Comparison of ENCODE assay signal across 3 cellular contexts in the genomic region with DNA sequence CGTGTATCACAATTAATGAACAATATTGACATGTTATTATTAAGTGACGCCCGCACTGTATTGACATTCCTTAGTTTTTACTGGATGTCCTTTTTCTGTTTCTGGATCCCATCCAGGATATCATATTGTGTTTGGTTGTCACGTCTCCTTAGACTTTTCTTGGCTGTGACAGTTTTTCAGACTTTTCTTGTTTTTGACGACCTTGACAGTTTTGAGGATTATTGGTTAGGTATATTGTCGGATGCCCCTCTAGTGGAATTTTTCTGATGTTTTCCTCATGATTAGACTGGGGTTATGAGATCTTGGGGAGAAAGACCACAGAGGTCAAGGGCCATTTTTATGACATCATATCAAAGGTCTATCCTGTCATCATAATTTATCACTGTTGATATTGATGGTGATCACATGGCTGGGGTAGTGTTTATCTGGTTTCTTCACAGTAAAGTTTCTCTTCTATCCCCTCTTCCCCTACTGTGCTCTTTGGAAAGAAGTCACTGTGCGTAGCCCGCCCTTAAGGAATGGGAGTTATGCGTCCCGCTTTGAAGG.
TF ChIP-seq lines count a peak whose summit lies in the region.

No MANE protein-coding gene starts in this region.

TF ChIP-seq in HepG2, 621 proteins besides CTCF, POLR2A, EP300 and RAD21:
- TF ChIP-seq CREB1 (IDR thresholded peaks at IDR 0.05) (peak; percentile 49; the same call in 1 of the 2 replicates), CREB1 (CRISPR knock-in tag; IDR thresholded peaks at IDR 0.05) (no peak), ZNF431 (CRISPR knock-in tag; IDR thresholded peaks at IDR 0.05; ENCODE audit: borderline replicate concordance, low read depth) (no peak), IRF2 (CRISPR knock-in tag; IDR thresholded peaks at IDR 0.05) (no peak), ZNF546 (CRISPR knock-in tag; conservative IDR thresholded peaks at IDR 0.05) (no peak), ATF7 (IDR thresholded peaks at IDR 0.05) (peak; percentile 69), ATF7 (CRISPR knock-in tag; IDR thresholded peaks at IDR 0.05) (no peak), MAFK (conservative IDR thresholded peaks at IDR 0.05 in 1 of 2, IDR thresholded peaks at IDR 0.05 in 1 of 2; ENCODE audit: low read length in 2 of 2) (peak; percentile 75 to 86), ZNF3 (CRISPR knock-in tag; IDR thresholded peaks at IDR 0.05) (no peak), EZH2 (conservative IDR thresholded peaks at IDR 0.05; ENCODE audit: low read depth, low read length) (no peak), MAFF (IDR thresholded peaks at IDR 0.05; ENCODE audit: low read depth, low read length) (peak; percentile 71)

TF ChIP-seq in HEK293, 187 proteins besides CTCF, POLR2A, EP300 and RAD21:
- TF ChIP-seq ZNF521 (tag by site-specific recombination; IDR thresholded peaks at IDR 0.05) (no peak), ZSCAN5A (tag by site-specific recombination; IDR thresholded peaks at IDR 0.05) (no peak), ZNF571 (tag by site-specific recombination; IDR thresholded peaks at IDR 0.05) (no peak), ZNF600 (tag by site-specific recombination; IDR thresholded peaks at IDR 0.05) (no peak)
- TF ChIP-seq, protein P1, sequence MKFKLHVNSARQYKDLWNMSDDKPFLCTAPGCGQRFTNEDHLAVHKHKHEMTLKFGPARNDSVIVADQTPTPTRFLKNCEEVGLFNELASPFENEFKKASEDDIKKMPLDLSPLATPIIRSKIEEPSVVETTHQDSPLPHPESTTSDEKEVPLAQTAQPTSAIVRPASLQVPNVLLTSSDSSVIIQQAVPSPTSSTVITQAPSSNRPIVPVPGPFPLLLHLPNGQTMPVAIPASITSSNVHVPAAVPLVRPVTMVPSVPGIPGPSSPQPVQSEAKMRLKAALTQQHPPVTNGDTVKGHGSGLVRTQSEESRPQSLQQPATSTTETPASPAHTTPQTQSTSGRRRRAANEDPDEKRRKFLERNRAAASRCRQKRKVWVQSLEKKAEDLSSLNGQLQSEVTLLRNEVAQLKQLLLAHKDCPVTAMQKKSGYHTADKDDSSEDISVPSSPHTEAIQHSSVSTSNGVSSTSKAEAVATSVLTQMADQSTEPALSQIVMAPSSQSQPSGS (tag by site-specific recombination; IDR thresholded peaks at IDR 0.05; ENCODE audit: low read depth) = peak; percentile 61; the same call in 1 of the 2 replicates

TF ChIP-seq in K562, 482 proteins besides CTCF, POLR2A, EP300 and RAD21 (continues in another document):
- TF ChIP-seq, protein P2, sequence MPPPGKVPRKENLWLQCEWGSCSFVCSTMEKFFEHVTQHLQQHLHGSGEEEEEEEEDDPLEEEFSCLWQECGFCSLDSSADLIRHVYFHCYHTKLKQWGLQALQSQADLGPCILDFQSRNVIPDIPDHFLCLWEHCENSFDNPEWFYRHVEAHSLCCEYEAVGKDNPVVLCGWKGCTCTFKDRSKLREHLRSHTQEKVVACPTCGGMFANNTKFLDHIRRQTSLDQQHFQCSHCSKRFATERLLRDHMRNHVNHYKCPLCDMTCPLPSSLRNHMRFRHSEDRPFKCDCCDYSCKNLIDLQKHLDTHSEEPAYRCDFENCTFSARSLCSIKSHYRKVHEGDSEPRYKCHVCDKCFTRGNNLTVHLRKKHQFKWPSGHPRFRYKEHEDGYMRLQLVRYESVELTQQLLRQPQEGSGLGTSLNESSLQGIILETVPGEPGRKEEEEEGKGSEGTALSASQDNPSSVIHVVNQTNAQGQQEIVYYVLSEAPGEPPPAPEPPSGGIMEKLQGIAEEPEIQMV (tag; conservative IDR thresholded peaks at IDR 0.05; ENCODE audit: low read depth) = no peak
- peak; percentile 42; the same call in 1 of the 2 replicates for TF ChIP-seq C11orf30 (IDR thresholded peaks at IDR 0.05; ENCODE audit: low read depth)
- TF ChIP-seq ZNF134 (CRISPR knock-in tag; conservative IDR thresholded peaks at IDR 0.05) = no peak
- no peak for TF ChIP-seq HMGN3 (IDR thresholded peaks at IDR 0.05; ENCODE audit: borderline replicate concordance, extremely low read depth, insufficient read length, low read depth, low read length)
- TF ChIP-seq ZNF316 (IDR thresholded peaks at IDR 0.05) = peak; percentile 69; the same call in 1 of the 2 replicates
- TF ChIP-seq, protein P3, sequence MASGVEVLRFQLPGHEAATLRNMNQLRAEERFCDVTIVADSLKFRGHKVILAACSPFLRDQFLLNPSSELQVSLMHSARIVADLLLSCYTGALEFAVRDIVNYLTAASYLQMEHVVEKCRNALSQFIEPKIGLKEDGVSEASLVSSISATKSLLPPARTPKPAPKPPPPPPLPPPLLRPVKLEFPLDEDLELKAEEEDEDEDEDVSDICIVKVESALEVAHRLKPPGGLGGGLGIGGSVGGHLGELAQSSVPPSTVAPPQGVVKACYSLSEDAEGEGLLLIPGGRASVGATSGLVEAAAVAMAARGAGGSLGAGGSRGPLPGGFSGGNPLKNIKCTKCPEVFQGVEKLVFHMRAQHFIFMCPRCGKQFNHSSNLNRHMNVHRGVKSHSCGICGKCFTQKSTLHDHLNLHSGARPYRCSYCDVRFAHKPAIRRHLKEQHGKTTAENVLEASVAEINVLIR (CRISPR knock-in tag; IDR thresholded peaks at IDR 0.05) = no peak
- no peak for TF ChIP-seq SNIP1 (IDR thresholded peaks at IDR 0.05; ENCODE audit: low read depth)
- TF ChIP-seq PTTG1 (tag; IDR thresholded peaks at IDR 0.05; ENCODE audit: low read depth) = no peak
- no peak for TF ChIP-seq NR2F6 (CRISPR knock-in tag; IDR thresholded peaks at IDR 0.05)
- no peak for TF ChIP-seq NCOA1 (IDR thresholded peaks at IDR 0.05; ENCODE audit: low read depth)
- TF ChIP-seq MTF1 (CRISPR knock-in tag; IDR thresholded peaks at IDR 0.05; ENCODE audit: borderline replicate concordance) = no peak
- no peak for TF ChIP-seq ELK3 (CRISPR knock-in tag; IDR thresholded peaks at IDR 0.05)
- TF ChIP-seq ZNF140 (CRISPR knock-in tag; IDR thresholded peaks at IDR 0.05) = no peak
- no peak for TF ChIP-seq SMARCA4 (IDR thresholded peaks at IDR 0.05)
- TF ChIP-seq ZNF239 (CRISPR knock-in tag; IDR thresholded peaks at IDR 0.05) = no peak
- no peak for TF ChIP-seq PCBP1 (IDR thresholded peaks at IDR 0.05; ENCODE audit: low read depth, low read length, poor library complexity, severe bottlenecking)
- TF ChIP-seq HBP1 (CRISPR knock-in tag; IDR thresholded peaks at IDR 0.05) = no peak
- TF ChIP-seq MCM5 (IDR thresholded peaks at IDR 0.05; ENCODE audit: low read depth) = no peak
- TF ChIP-seq CREB3 (tag; conservative IDR thresholded peaks at IDR 0.05; ENCODE audit: low read depth) = no peak
- TF ChIP-seq ZNF511 (CRISPR knock-in tag; IDR thresholded peaks at IDR 0.05) = no peak
- no peak for TF ChIP-seq EGR1 (conservative IDR thresholded peaks at IDR 0.05)
- no peak for TF ChIP-seq BMI1 (IDR thresholded peaks at IDR 0.05; ENCODE audit: low read length)
- TF ChIP-seq RAD51 (IDR thresholded peaks at IDR 0.05; ENCODE audit: borderline replicate concordance, low read depth) = no peak
- no peak for TF ChIP-seq RBM22 (IDR thresholded peaks at IDR 0.05; ENCODE audit: low read depth, low read length, poor library complexity, severe bottlenecking)
- no peak for TF ChIP-seq MBD2 (IDR thresholded peaks at IDR 0.05; ENCODE audit: borderline replicate concordance, low read depth)
- TF ChIP-seq CHCHD3 (CRISPR knock-in tag; IDR thresholded peaks at IDR 0.05) = no peak
- 0 out of 2 replicates have a peak, but pooled peaks have one; percentile 5 for TF ChIP-seq MAFG (tag; conservative IDR thresholded peaks at IDR 0.05)
- TF ChIP-seq POLR3A (IDR thresholded peaks at IDR 0.05; ENCODE audit: borderline replicate concordance, extremely low read depth, insufficient read depth, insufficient read length) = no peak
- TF ChIP-seq, protein P4, sequence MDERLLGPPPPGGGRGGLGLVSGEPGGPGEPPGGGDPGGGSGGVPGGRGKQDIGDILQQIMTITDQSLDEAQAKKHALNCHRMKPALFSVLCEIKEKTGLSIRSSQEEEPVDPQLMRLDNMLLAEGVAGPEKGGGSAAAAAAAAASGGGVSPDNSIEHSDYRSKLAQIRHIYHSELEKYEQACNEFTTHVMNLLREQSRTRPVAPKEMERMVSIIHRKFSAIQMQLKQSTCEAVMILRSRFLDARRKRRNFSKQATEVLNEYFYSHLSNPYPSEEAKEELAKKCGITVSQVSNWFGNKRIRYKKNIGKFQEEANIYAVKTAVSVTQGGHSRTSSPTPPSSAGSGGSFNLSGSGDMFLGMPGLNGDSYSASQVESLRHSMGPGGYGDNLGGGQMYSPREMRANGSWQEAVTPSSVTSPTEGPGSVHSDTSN (CRISPR knock-in tag; IDR thresholded peaks at IDR 0.05; ENCODE audit: low read depth) = no peak
- TF ChIP-seq, protein P4 (tag; conservative IDR thresholded peaks at IDR 0.05; ENCODE audit: low read depth) = 0 out of 2 replicates have a peak, but pooled peaks have one; percentile 23
- TF ChIP-seq ZNF445 (CRISPR knock-in tag; IDR thresholded peaks at IDR 0.05; ENCODE audit: low read depth) = no peak
- no peak for TF ChIP-seq POLR2H (tag; IDR thresholded peaks at IDR 0.05; ENCODE audit: low read depth)
- TF ChIP-seq ZNF24 (IDR thresholded peaks at IDR 0.05) = no peak
- TF ChIP-seq SMARCE1 (IDR thresholded peaks at IDR 0.05) = no peak
- no peak for TF ChIP-seq ZSCAN29 (IDR thresholded peaks at IDR 0.05)
- TF ChIP-seq ZNF717 (CRISPR knock-in tag; IDR thresholded peaks at IDR 0.05) = no peak
- TF ChIP-seq REST (CRISPR knock-in tag; IDR thresholded peaks at IDR 0.05; ENCODE audit: low read depth) = no peak
- TF ChIP-seq ZNF174 (CRISPR knock-in tag; IDR thresholded peaks at IDR 0.05) = no peak
- no peak for TF ChIP-seq ARID1B (IDR thresholded peaks at IDR 0.05)
- no peak for TF ChIP-seq ESRRA (IDR thresholded peaks at IDR 0.05; ENCODE audit: borderline replicate concordance, low read depth)
- TF ChIP-seq RBM17 (IDR thresholded peaks at IDR 0.05; ENCODE audit: borderline replicate concordance, low read depth, low read length) = no peak
